1 cellular context compared by ENCODE assay signal in the genomic region with DNA sequence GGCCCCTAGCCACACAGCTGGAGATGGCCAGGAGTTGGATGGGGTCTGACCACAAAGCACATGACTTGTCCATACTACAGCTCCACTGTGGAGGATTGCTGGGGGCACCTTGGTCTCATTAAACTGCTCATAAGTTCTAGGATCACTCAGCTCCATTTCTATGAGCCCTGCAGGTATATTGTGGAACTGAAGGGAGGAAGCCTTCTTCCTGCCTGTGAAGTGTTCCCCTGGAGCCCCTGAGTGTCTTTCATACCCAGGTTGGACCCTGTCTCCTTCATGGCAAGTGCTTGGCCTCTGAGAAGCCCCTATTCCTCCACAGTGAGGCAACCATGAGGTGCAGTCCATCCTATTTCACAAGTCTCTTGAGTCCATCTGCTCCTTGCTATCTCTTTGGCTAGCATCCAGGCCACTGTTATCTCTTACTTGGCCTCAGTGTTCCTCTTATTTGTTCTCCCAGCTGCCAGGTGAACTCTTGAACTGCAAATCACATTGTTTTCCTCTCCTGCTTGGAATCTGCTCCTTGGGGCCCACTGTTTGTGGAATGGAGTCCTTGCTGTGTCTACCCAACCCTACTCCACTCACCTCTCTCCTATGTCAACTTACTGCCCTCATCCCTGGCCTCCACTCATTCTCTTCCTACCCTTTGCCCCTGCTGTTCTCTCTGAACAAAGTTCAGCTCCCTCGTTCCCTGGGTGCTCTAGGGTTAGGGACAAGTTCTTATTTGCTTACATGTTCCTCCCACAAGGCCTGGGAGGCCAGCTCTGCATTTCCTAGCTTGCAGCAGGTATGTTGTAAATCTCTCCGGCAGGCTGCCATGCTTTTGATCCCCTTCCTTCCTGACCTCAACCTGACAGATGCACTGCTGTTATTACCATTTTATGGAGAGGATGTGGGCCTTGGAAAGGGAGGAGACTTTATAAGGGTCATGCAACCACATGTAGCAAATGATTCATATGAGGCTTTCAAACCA.
TF ChIP-seq lines count a peak whose summit lies in the region.

No MANE protein-coding gene starts in this region.

TF ChIP-seq in SK-N-SH treated with all-trans-retinoic acid at 6 μM for 48 hours, 23 proteins besides CTCF, POLR2A, EP300 and RAD21 (continued from another document):
- TF ChIP-seq, protein P1, sequence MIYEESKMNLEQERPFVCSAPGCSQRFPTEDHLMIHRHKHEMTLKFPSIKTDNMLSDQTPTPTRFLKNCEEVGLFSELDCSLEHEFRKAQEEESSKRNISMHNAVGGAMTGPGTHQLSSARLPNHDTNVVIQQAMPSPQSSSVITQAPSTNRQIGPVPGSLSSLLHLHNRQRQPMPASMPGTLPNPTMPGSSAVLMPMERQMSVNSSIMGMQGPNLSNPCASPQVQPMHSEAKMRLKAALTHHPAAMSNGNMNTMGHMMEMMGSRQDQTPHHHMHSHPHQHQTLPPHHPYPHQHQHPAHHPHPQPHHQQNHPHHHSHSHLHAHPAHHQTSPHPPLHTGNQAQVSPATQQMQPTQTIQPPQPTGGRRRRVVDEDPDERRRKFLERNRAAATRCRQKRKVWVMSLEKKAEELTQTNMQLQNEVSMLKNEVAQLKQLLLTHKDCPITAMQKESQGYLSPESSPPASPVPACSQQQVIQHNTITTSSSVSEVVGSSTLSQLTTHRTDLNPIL (CRISPR knock-in tag; IDR thresholded peaks at IDR 0.05; ENCODE audit: low read depth), result no peak
- TF ChIP-seq, protein P2, sequence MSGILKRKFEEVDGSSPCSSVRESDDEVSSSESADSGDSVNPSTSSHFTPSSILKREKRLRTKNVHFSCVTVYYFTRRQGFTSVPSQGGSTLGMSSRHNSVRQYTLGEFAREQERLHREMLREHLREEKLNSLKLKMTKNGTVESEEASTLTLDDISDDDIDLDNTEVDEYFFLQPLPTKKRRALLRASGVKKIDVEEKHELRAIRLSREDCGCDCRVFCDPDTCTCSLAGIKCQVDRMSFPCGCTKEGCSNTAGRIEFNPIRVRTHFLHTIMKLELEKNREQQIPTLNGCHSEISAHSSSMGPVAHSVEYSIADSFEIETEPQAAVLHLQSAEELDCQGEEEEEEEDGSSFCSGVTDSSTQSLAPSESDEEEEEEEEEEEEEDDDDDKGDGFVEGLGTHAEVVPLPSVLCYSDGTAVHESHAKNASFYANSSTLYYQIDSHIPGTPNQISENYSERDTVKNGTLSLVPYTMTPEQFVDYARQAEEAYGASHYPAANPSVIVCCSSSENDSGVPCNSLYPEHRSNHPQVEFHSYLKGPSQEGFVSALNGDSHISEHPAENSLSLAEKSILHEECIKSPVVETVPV (CRISPR knock-in tag; IDR thresholded peaks at IDR 0.05), result no peak
- TF ChIP-seq ZNF70 (CRISPR knock-in tag; IDR thresholded peaks at IDR 0.05), result no peak
